Comparison of ENCODE assay signal across 8 cellular contexts in genomic region chr11:62546937-62547625, GRCh38. TPM values are rescaled to one million over a fixed set of nuclear protein-coding genes. Genes with fewer than 3 reads are reported as not detected.
DNase-seq lines count a peak whose midpoint lies in the region; TF ChIP-seq lines count a peak whose summit lies in the region.

No MANE protein-coding gene starts in this region.

- no peak overlapping the region for H2AFZ ChIP-seq in hepatocyte

- H3K36me3 ChIP-seq in hepatocyte (replicated peaks; ENCODE audit: insufficient read depth, low read depth): no peaks in the 10 kb centered on the region
- peaks cover 0 to 4% (median 0%) of the 10 kb centered on the region in 3 donors for H3K36me3 ChIP-seq in skeletal muscle tissue (ENCODE audit: control insufficient read depth in 3 of 3, insufficient read depth in 3 of 3, low read length in 3 of 3)

- H3K4me3 Mint-ChIP-seq in T-helper 2 cell treated with Interferon-gamma antibody and Interleukin-4, amounts not matched to agents 5 μg/mL and 100 μg/mL, for 36 hours: peak overlapping the region; percentile 81
- H3K4me3 Mint-ChIP-seq in activated naive CD8-positive, alpha-beta T cell treated with anti-CD3 and anti-CD28 coated beads for 36 hours: peak overlapping the region; percentile 65

- H3K27ac Mint-ChIP-seq in T-helper 2 cell treated with Interferon-gamma antibody and Interleukin-4, amounts not matched to agents 5 μg/mL and 100 μg/mL, for 36 hours: peak overlapping the region; percentile 75
- peak overlapping the region; percentile 54 for H3K27ac Mint-ChIP-seq in activated naive CD8-positive, alpha-beta T cell treated with anti-CD3 and anti-CD28 coated beads for 36 hours

- peak overlapping the region; percentile 96 for H3K4me3 ChIP-seq in hepatocyte
- H3K4me3 ChIP-seq in skeletal muscle tissue (ENCODE audit: low read length in 3 of 3): peak overlapping the region; percentile 72 to 84 (median 83)

- peaks cover 6% of the 10 kb centered on the region for H3K27me3 Mint-ChIP-seq in T-helper 2 cell treated with Interferon-gamma antibody and Interleukin-4, amounts not matched to agents 5 μg/mL and 100 μg/mL, for 36 hours (ENCODE audit: low read depth)
- peaks cover 8% of the 10 kb centered on the region for H3K27me3 Mint-ChIP-seq in activated naive CD8-positive, alpha-beta T cell treated with anti-CD3 and anti-CD28 coated beads for 36 hours

- peak overlapping the region; percentile 99 for H3K27ac ChIP-seq in hepatocyte
- peak overlapping the region; percentile 94 for H3K27ac ChIP-seq in skeletal muscle tissue (ENCODE audit: low read depth, low read length)

- H3K9me2 ChIP-seq in hepatocyte (replicated peaks; ENCODE audit: insufficient read depth): no peaks in the 10 kb centered on the region

- peaks cover 52% of the 10 kb centered on the region for H3K4me1 Mint-ChIP-seq in T-helper 2 cell treated with Interferon-gamma antibody and Interleukin-4, amounts not matched to agents 5 μg/mL and 100 μg/mL, for 36 hours (ENCODE audit: low read depth)
- H3K4me1 Mint-ChIP-seq in activated naive CD8-positive, alpha-beta T cell treated with anti-CD3 and anti-CD28 coated beads for 36 hours: peaks cover 59% of the 10 kb centered on the region

- H3K36me3 Mint-ChIP-seq in T-helper 2 cell treated with Interferon-gamma antibody and Interleukin-4, amounts not matched to agents 5 μg/mL and 100 μg/mL, for 36 hours (ENCODE audit: low read depth): peaks cover 9% of the 10 kb centered on the region
- H3K36me3 Mint-ChIP-seq in activated naive CD8-positive, alpha-beta T cell treated with anti-CD3 and anti-CD28 coated beads for 36 hours: peaks cover 2% of the 10 kb centered on the region

- H3K79me2 ChIP-seq in hepatocyte: peaks cover 44% of the 10 kb centered on the region

- peak overlapping the region; percentile 97 to 100 (median 98) for H3K9ac ChIP-seq in skeletal muscle tissue (ENCODE audit: low read depth in 1 of 3, low read length in 3 of 3)

- no peaks in the 10 kb centered on the region for H3K9me3 Mint-ChIP-seq in T-helper 2 cell treated with Interferon-gamma antibody and Interleukin-4, amounts not matched to agents 5 μg/mL and 100 μg/mL, for 36 hours
- H3K9me3 Mint-ChIP-seq in activated naive CD8-positive, alpha-beta T cell treated with anti-CD3 and anti-CD28 coated beads for 36 hours: no peaks in the 10 kb centered on the region

- no peaks in the 10 kb centered on the region for H3K27me3 ChIP-seq in hepatocyte
- H3K27me3 ChIP-seq in skeletal muscle tissue (ENCODE audit: control insufficient read depth in 3 of 3, insufficient read depth in 3 of 3, low read length in 3 of 3): no peaks in the 10 kb centered on the region

- H3K4me1 ChIP-seq in hepatocyte (ENCODE audit: insufficient read depth) (peaks cover 60% of the 10 kb centered on the region), skeletal muscle tissue (ENCODE audit: control insufficient read depth in 3 of 3, insufficient read depth in 3 of 3, low read length in 3 of 3) (peaks cover 50 to 76% (median 75%) of the 10 kb centered on the region in 3 donors)

- H3K4me2 ChIP-seq in hepatocyte: peak overlapping the region; percentile 95

- no peak for DNase-seq in T-helper 2 cell treated with Interferon-gamma antibody and Interleukin-4, amounts not matched to agents 5 μg/mL and 100 μg/mL, for 36 hours (ENCODE audit: low spot score)
- DNase-seq in T-helper 2 cell (no peak), hepatocyte (ENCODE audit: low spot score) (peak; percentile 77), putamen (ENCODE audit: low spot score) (no peak), DMS79 (lab: John Stamatoyannopoulos, UW) (no peak), GM10266 (ENCODE audit: extremely low spot score) (no peak)
- DNase-seq in activated naive CD8-positive, alpha-beta T cell treated with anti-CD3 and anti-CD28 coated beads for 36 hours: no peak

- peaks cover 29% of the 10 kb centered on the region for H4K20me1 ChIP-seq in hepatocyte (ENCODE audit: insufficient read depth, poor library complexity, severe bottlenecking)

- TF ChIP-seq CTCF in hepatocyte (IDR thresholded peaks at IDR 0.05; ENCODE audit: poor library complexity) (no peak), GM10266 (IDR thresholded peaks at IDR 0.05; ENCODE audit: control insufficient read depth, insufficient read depth, low read depth, missing control alignments) (no peak)

- H3K9me3 ChIP-seq in hepatocyte (ENCODE audit: low read depth) (no peaks in the 10 kb centered on the region), skeletal muscle tissue (ENCODE audit: control insufficient read depth in 3 of 3, low read length in 3 of 3) (no peaks in the 10 kb centered on the region)

- WGBS in hepatocyte (ENCODE audit: low lambda C conversion rate, missing lambda C conversion rate): 3% methylated on average over 34 of the region's 40 CpGs

RNA-seq across cellular contexts. Expression of gene AHNAK, which starts 0.5 kb away (rescaled TPM):
- 10 to 100 TPM; 12.3 to 12.5 TPM for total RNA-seq in activated naive CD8-positive, alpha-beta T cell treated with anti-CD3 and anti-CD28 coated beads for 36 hours
- total RNA-seq in hepatocyte: 218 and 237 TPM in 2 replicates
- 38.0 and 47.6 TPM in 2 replicates for polyA plus RNA-seq in hepatocyte
- total RNA-seq in skeletal muscle tissue: 432 TPM

RNA-seq across cellular contexts. Expression of gene EEF1G, which starts 26.6 kb away (rescaled TPM):
- total RNA-seq in activated naive CD8-positive, alpha-beta T cell treated with anti-CD3 and anti-CD28 coated beads for 36 hours: 1,000 to 10,000 TPM; 1,924 to 1,929 TPM
- total RNA-seq in hepatocyte (1,612 and 1,634 TPM in 2 replicates), skeletal muscle tissue (2,520 TPM)
- 501 and 526 TPM in 2 replicates for polyA plus RNA-seq in hepatocyte

RNA-seq across cellular contexts. Expression of gene TUT1, which starts 44.2 kb away (rescaled TPM):
- 10 to 100 TPM; 29.1 to 32.2 TPM for total RNA-seq in activated naive CD8-positive, alpha-beta T cell treated with anti-CD3 and anti-CD28 coated beads for 36 hours
- total RNA-seq in hepatocyte (6.7 and 11.7 TPM in 2 replicates), skeletal muscle tissue (4.2 TPM)
- 14.2 and 16.5 TPM in 2 replicates for polyA plus RNA-seq in hepatocyte

RNA-seq across cellular contexts. Expression of gene MTA2, which starts 54.6 kb away (rescaled TPM):
- total RNA-seq in activated naive CD8-positive, alpha-beta T cell treated with anti-CD3 and anti-CD28 coated beads for 36 hours: 100 to 1,000 TPM; 196 to 200 TPM
- total RNA-seq in hepatocyte (46.8 and 53.1 TPM in 2 replicates), skeletal muscle tissue (63.7 TPM)
- polyA plus RNA-seq in hepatocyte: 17.1 and 25.6 TPM in 2 replicates

Comparison
In these comparisons a context has a peak if more than half of its experiments do, and no peak if none do; other contexts are left out.
1. RNA of gene AHNAK, which starts 0.5 kb away (total RNA-seq): 432 TPM in skeletal muscle tissue (single experiment) and 218 to 237 TPM in hepatocyte; 12.3 to 12.5 TPM in activated naive CD8-positive, alpha-beta T cell treated with anti-CD3 and anti-CD28 coated beads for 36 hours; every median in the first group is over 10 times any median in the second.